ENCODE assay signal across 1 cellular context in genomic region chr3:149784064-149784704, GRCh38.
TF ChIP-seq lines count a peak whose summit lies in the region.

No MANE protein-coding gene starts in this region.

TF ChIP-seq in GM12878, 131 proteins besides CTCF, POLR2A, EP300 and RAD21:
- no peak for TF ChIP-seq NR2F1 (conservative IDR thresholded peaks at IDR 0.05)
- TF ChIP-seq ESRRA (IDR thresholded peaks at IDR 0.05; ENCODE audit: low read length): no peak
- TF ChIP-seq BMI1 (IDR thresholded peaks at IDR 0.05; ENCODE audit: borderline replicate concordance): no peak
- TF ChIP-seq, protein P1, sequence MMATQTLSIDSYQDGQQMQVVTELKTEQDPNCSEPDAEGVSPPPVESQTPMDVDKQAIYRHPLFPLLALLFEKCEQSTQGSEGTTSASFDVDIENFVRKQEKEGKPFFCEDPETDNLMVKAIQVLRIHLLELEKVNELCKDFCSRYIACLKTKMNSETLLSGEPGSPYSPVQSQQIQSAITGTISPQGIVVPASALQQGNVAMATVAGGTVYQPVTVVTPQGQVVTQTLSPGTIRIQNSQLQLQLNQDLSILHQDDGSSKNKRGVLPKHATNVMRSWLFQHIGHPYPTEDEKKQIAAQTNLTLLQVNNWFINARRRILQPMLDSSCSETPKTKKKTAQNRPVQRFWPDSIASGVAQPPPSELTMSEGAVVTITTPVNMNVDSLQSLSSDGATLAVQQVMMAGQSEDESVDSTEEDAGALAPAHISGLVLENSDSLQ (IDR thresholded peaks at IDR 0.05): no peak
- no peak for TF ChIP-seq CBX3 (IDR thresholded peaks at IDR 0.05; ENCODE audit: borderline replicate concordance, low read depth)
- no peak for TF ChIP-seq SUZ12 (IDR thresholded peaks at IDR 0.05; ENCODE audit: unreplicated experiment)
- TF ChIP-seq FOXK2 (IDR thresholded peaks at IDR 0.05): no peak
- TF ChIP-seq STAT3 (IDR thresholded peaks at IDR 0.05; ENCODE audit: low read depth, low read length): no peak
- TF ChIP-seq, protein P2, sequence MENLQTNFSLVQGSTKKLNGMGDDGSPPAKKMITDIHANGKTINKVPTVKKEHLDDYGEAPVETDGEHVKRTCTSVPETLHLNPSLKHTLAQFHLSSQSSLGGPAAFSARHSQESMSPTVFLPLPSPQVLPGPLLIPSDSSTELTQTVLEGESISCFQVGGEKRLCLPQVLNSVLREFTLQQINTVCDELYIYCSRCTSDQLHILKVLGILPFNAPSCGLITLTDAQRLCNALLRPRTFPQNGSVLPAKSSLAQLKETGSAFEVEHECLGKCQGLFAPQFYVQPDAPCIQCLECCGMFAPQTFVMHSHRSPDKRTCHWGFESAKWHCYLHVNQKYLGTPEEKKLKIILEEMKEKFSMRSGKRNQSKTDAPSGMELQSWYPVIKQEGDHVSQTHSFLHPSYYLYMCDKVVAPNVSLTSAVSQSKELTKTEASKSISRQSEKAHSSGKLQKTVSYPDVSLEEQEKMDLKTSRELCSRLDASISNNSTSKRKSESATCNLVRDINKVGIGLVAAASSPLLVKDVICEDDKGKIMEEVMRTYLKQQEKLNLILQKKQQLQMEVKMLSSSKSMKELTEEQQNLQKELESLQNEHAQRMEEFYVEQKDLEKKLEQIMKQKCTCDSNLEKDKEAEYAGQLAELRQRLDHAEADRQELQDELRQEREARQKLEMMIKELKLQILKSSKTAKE (IDR thresholded peaks at IDR 0.05; ENCODE audit: low read depth, poor library complexity, severe bottlenecking): no peak
- TF ChIP-seq ATF2 (IDR thresholded peaks at IDR 0.05; ENCODE audit: low read length): no peak
- TF ChIP-seq, protein P3, sequence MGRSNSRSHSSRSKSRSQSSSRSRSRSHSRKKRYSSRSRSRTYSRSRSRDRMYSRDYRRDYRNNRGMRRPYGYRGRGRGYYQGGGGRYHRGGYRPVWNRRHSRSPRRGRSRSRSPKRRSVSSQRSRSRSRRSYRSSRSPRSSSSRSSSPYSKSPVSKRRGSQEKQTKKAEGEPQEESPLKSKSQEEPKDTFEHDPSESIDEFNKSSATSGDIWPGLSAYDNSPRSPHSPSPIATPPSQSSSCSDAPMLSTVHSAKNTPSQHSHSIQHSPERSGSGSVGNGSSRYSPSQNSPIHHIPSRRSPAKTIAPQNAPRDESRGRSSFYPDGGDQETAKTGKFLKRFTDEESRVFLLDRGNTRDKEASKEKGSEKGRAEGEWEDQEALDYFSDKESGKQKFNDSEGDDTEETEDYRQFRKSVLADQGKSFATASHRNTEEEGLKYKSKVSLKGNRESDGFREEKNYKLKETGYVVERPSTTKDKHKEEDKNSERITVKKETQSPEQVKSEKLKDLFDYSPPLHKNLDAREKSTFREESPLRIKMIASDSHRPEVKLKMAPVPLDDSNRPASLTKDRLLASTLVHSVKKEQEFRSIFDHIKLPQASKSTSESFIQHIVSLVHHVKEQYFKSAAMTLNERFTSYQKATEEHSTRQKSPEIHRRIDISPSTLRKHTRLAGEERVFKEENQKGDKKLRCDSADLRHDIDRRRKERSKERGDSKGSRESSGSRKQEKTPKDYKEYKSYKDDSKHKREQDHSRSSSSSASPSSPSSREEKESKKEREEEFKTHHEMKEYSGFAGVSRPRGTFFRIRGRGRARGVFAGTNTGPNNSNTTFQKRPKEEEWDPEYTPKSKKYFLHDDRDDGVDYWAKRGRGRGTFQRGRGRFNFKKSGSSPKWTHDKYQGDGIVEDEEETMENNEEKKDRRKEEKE (IDR thresholded peaks at IDR 0.05): no peak
- TF ChIP-seq, protein P4, sequence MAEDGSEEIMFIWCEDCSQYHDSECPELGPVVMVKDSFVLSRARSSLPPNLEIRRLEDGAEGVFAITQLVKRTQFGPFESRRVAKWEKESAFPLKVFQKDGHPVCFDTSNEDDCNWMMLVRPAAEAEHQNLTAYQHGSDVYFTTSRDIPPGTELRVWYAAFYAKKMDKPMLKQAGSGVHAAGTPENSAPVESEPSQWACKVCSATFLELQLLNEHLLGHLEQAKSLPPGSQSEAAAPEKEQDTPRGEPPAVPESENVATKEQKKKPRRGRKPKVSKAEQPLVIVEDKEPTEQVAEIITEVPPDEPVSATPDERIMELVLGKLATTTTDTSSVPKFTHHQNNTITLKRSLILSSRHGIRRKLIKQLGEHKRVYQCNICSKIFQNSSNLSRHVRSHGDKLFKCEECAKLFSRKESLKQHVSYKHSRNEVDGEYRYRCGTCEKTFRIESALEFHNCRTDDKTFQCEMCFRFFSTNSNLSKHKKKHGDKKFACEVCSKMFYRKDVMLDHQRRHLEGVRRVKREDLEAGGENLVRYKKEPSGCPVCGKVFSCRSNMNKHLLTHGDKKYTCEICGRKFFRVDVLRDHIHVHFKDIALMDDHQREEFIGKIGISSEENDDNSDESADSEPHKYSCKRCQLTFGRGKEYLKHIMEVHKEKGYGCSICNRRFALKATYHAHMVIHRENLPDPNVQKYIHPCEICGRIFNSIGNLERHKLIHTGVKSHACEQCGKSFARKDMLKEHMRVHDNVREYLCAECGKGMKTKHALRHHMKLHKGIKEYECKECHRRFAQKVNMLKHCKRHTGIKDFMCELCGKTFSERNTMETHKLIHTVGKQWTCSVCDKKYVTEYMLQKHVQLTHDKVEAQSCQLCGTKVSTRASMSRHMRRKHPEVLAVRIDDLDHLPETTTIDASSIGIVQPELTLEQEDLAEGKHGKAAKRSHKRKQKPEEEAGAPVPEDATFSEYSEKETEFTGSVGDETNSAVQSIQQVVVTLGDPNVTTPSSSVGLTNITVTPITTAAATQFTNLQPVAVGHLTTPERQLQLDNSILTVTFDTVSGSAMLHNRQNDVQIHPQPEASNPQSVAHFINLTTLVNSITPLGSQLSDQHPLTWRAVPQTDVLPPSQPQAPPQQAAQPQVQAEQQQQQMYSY (CRISPR knock-in tag; IDR thresholded peaks at IDR 0.05): no peak
- no peak for TF ChIP-seq YBX1 (IDR thresholded peaks at IDR 0.05)
- TF ChIP-seq RB1 (IDR thresholded peaks at IDR 0.05; ENCODE audit: borderline replicate concordance): no peak
